18 cellular contexts compared by ENCODE assay signal in genomic region chr5:81842795-81843377, GRCh38.
DNase-seq lines count a peak whose midpoint lies in the region; ATAC-seq, FAIRE-seq and TF ChIP-seq lines count a peak whose summit lies in the region.
"Had no signal": no experiment of that assay in that cellular context is flagged by ENCODE, and none has a peak within 500 bp of the region (broad histone marks: within the 10 kb centered on the region; RNA-seq: fewer than 3 reads in every experiment).

No MANE protein-coding gene starts in this region.

- H3K9ac ChIP-seq in GM23248 (no peak overlapping the region), mesendoderm (ENCODE audit: low read length) (no peak overlapping the region), HepG2 (ENCODE audit: insufficient read depth, low read depth, low read length) (no peak overlapping the region)

- no peak overlapping the region for H2BK5ac ChIP-seq in mesendoderm (ENCODE audit: low read length)

- H3K36me3 ChIP-seq in GM23248 (ENCODE audit: low read depth) (no peaks in the 10 kb centered on the region), mesendoderm (ENCODE audit: control insufficient read depth, insufficient read depth, low read length) (no peaks in the 10 kb centered on the region), HepG2 (replicated peaks in 1 of 2; ENCODE audit: control insufficient read depth in 1 of 2, insufficient read depth in 2 of 2, low read length in 2 of 2) (no peaks in the 10 kb centered on the region)
- H3K36me3 ChIP-seq: heart left ventricle, ovary had no signal

- H3K4me2 ChIP-seq in A549 (no peak overlapping the region), GM23248 (ENCODE audit: unreplicated experiment) (no peak overlapping the region), mesendoderm (ENCODE audit: low read length) (no peak overlapping the region), HepG2 (ENCODE audit: low read depth, low read length) (no peak overlapping the region)

- H3K23ac ChIP-seq in mesendoderm (ENCODE audit: low read length): no peak overlapping the region

- intact Hi-C loops in HepG2 (cut with micrococcal nuclease; ENCODE audit: unreplicated experiment): no loop called here

- DNase-seq in A549 (ENCODE audit: low read depth in 1 of 2, low spot score in 1 of 2) (no peak), GM23248 (no peak), mesendoderm (peak; percentile 15), COR-L47 (lab: John Stamatoyannopoulos, UW) (no peak), NCI-H1105 (lab: John Stamatoyannopoulos, UW) (no peak), NCI-H524 treated with DMSO at 0.1 percent for 48 hours (lab: John Stamatoyannopoulos, UW) (no peak), HepG2 (ENCODE audit: low spot score) (no peak)
- DNase-seq: activated CD4-positive, alpha-beta memory T cell treated with anti-CD3 and anti-CD28 coated beads, Interleukin-2, amount 10 ng/mL, durations not matched to agents 7 days and 5 days; activated T-cell treated with anti-CD3 and anti-CD28 coated beads, Interleukin-2, amount 50 U/mL, for 48 hours; DND-41; heart left ventricle; islet precursor cell; KG1; NCI-H345; OCI-M1; ovary had no signal

- H3K79me2 ChIP-seq in GM23248 (ENCODE audit: insufficient read depth): no peaks in the 10 kb centered on the region
- H3K79me2 ChIP-seq in mesendoderm (ENCODE audit: control insufficient read depth, insufficient read depth, low read length): no peaks in the 10 kb centered on the region
- H3K79me2 ChIP-seq in HepG2 (ENCODE audit: insufficient read depth, low read length): no peaks in the 10 kb centered on the region

- H3K9me3 ChIP-seq in A549: no peaks in the 10 kb centered on the region
- no peaks in the 10 kb centered on the region for H3K9me3 ChIP-seq in GM23248 (ENCODE audit: low read depth)
- no peaks in the 10 kb centered on the region for H3K9me3 ChIP-seq in HepG2 (ENCODE audit: low read length)
- H3K9me3 ChIP-seq: heart left ventricle, ovary had no signal

- H3K4ac ChIP-seq in mesendoderm (ENCODE audit: low read depth, low read length): no peak overlapping the region

- no peak for TF ChIP-seq CTCF in A549 (IDR thresholded peaks at IDR 0.05)
- TF ChIP-seq CTCF in HepG2 (CRISPR knock-in tag; IDR thresholded peaks at IDR 0.05): no peak

- H3K79me1 ChIP-seq in mesendoderm (ENCODE audit: low read length): no peaks in the 10 kb centered on the region

- H3K27ac ChIP-seq in A549: no peak overlapping the region
- H3K27ac ChIP-seq in GM23248: no peak overlapping the region
- no peak overlapping the region for H3K27ac ChIP-seq in mesendoderm (ENCODE audit: low read depth, low read length)
- no peak overlapping the region for H3K27ac ChIP-seq in HepG2 (ENCODE audit: extremely low read length, insufficient read depth, low read length)
- H3K27ac ChIP-seq: heart left ventricle, ovary, skin epidermis had no signal

- H4K5ac ChIP-seq in mesendoderm (ENCODE audit: low read length): no peak overlapping the region

- no peak overlapping the region for H3K56ac ChIP-seq in mesendoderm (ENCODE audit: low read length)

- H4K8ac ChIP-seq in mesendoderm (ENCODE audit: low read depth, low read length): no peak overlapping the region

- ATAC-seq in A549 (no peak), SK-N-SH treated with all-trans-retinoic acid at 6 μM for 48 hours (no peak), HepG2 (no peak)

- H2AFZ ChIP-seq in GM23248: 0 out of 2 replicates have a peak overlapping the region, but pooled peaks have one; percentile 51
- H2AFZ ChIP-seq in HepG2 (ENCODE audit: low read length): no peak overlapping the region

- H3K4me1 ChIP-seq in A549: 0 out of 3 replicates have a peak, but pooled peaks cover 8% of the 10 kb centered on the region
- H3K4me1 ChIP-seq in GM23248 (ENCODE audit: insufficient read depth): no peaks in the 10 kb centered on the region
- no peaks in the 10 kb centered on the region for H3K4me1 ChIP-seq in mesendoderm (ENCODE audit: control insufficient read depth, low read depth, low read length)
- no peaks in the 10 kb centered on the region for H3K4me1 ChIP-seq in HepG2 (ENCODE audit: insufficient read depth, low read length)

- H3F3A ChIP-seq in GM23248 (ENCODE audit: insufficient read depth): no peaks in the 10 kb centered on the region

- TF ChIP-seq RAD21 in A549 (conservative IDR thresholded peaks at IDR 0.05 in 1 of 2, IDR thresholded peaks at IDR 0.05 in 1 of 2) (no peak), HepG2 (CRISPR knock-in tag; IDR thresholded peaks at IDR 0.05) (no peak)

- no peak overlapping the region for H2BK15ac ChIP-seq in mesendoderm (replicated peaks; ENCODE audit: low read depth)

- no peak overlapping the region for H2AK5ac ChIP-seq in mesendoderm (ENCODE audit: low read length)

- POLR2A ChIA-PET in A549 (lab: Yijun Ruan, JAX) (no interaction called here), HepG2 (lab: Yijun Ruan, JAX) (no interaction called here)

- 57% methylated on average over 6 of the region's 6 CpGs for WGBS in A549 (ENCODE audit: missing lambda C conversion rate)
- 76 to 79% methylated on average over 6 of the region's 6 CpGs for WGBS in GM23248 (ENCODE audit: low coverage in 1 of 2, low lambda C conversion rate in 2 of 2, missing lambda C conversion rate in 2 of 2), 2 experiments
- WGBS in mesendoderm (ENCODE audit: extremely low coverage, insufficient coverage, low lambda C conversion rate): no CpG with 5 or more reads among the region's 6 CpGs
- 5% methylated on average over 6 of the region's 6 CpGs for WGBS in HepG2 (ENCODE audit: low lambda C conversion rate)

- H3K27me3 ChIP-seq in GM23248 (replicated peaks; ENCODE audit: insufficient read depth) (no peaks in the 10 kb centered on the region), mesendoderm (ENCODE audit: insufficient read depth, low read length, poor library complexity) (no peaks in the 10 kb centered on the region), HepG2 (ENCODE audit: control insufficient read depth in 1 of 2, insufficient read depth in 2 of 2, low read length in 2 of 2) (no peaks in the 10 kb centered on the region)
- H3K27me3 ChIP-seq: heart left ventricle, ovary had no signal

- no TSS peak for BruUV-seq in HepG2 (replicated peaks; lab: Mats Ljungman, UMichigan)

- no peak for TF ChIP-seq EP300 in A549 (IDR thresholded peaks at IDR 0.05)
- TF ChIP-seq EP300 in HepG2 (IDR thresholded peaks at IDR 0.05; ENCODE audit: low read depth in 2 of 2, low read length in 2 of 2): no peak
- TF ChIP-seq EP300 in HepG2 (CRISPR knock-in tag; IDR thresholded peaks at IDR 0.05; ENCODE audit: borderline replicate concordance): no peak

- TF ChIP-seq POLR2A in A549 (IDR thresholded peaks at IDR 0.05; ENCODE audit: low read length) (no peak), HepG2 (IDR thresholded peaks at IDR 0.05; ENCODE audit: insufficient read depth in 1 of 2, low read depth in 2 of 2, low read length in 2 of 2) (no peak)

- H4K20me1 ChIP-seq in GM23248 (ENCODE audit: insufficient read depth): no peaks in the 10 kb centered on the region
- H4K20me1 ChIP-seq in HepG2 (ENCODE audit: insufficient read depth, low read length): no peaks in the 10 kb centered on the region

- CTCF ChIA-PET in A549 (lab: Yijun Ruan, JAX) (no interaction called here), HepG2 (lab: Yijun Ruan, JAX; ENCODE audit: low intra/inter-chr PET ratio, low total read pairs) (no interaction called here)

- in situ Hi-C loops in GM23248 (cut with MboI) (loop anchor here (10.0 kb wide), 1 partner anchor 338 kb away; no protein-coding TSS in a partner anchor), HepG2 (cut with HindIII; ENCODE audit: extremely low pct_ligation_motif_present, low pct_unique_long_range_greater_than_20kb) (loop anchor here (25.0 kb wide), 1 partner anchor 331 kb away; no protein-coding TSS in a partner anchor)

- FAIRE-seq in A549 (lab: Jason Lieb, UNC) (no peak), HepG2 (lab: Jason Lieb, UNC) (no peak)

- no peaks in the 10 kb centered on the region for H3K9me2 ChIP-seq in GM23248 (ENCODE audit: insufficient read depth)

- no peak overlapping the region for H2BK120ac ChIP-seq in mesendoderm (ENCODE audit: low read depth, low read length)

- H3K4me3 ChIP-seq in A549: no peak overlapping the region
- no peak overlapping the region for H3K4me3 ChIP-seq in GM23248
- no peak overlapping the region for H3K4me3 ChIP-seq in mesendoderm (ENCODE audit: low read length)
- no peak overlapping the region for H3K4me3 ChIP-seq in HepG2 (replicated peaks in 1 of 3; ENCODE audit: insufficient read depth in 1 of 3, low read depth in 2 of 3, low read length in 3 of 3)
- H3K4me3 ChIP-seq: heart left ventricle, ovary, skin epidermis had no signal

- H3K18ac ChIP-seq in mesendoderm (ENCODE audit: low read length): no peak overlapping the region

TF ChIP-seq in A549, 52 proteins besides CTCF, POLR2A, EP300 and RAD21:
- TF ChIP-seq PHF8 (IDR thresholded peaks at IDR 0.05; ENCODE audit: borderline replicate concordance, low read depth) (0 out of 2 replicates have a peak, but pooled peaks have one; percentile 11), CBX8 (IDR thresholded peaks at IDR 0.05) (no peak)

TF ChIP-seq in SK-N-SH treated with all-trans-retinoic acid at 6 μM for 48 hours, 23 proteins besides CTCF, POLR2A, EP300 and RAD21 (continues in another document):
- TF ChIP-seq BACH2 (CRISPR knock-in tag; IDR thresholded peaks at IDR 0.05; ENCODE audit: borderline replicate concordance) (no peak), ZNF70 (CRISPR knock-in tag; IDR thresholded peaks at IDR 0.05) (no peak), RARB (CRISPR knock-in tag; IDR thresholded peaks at IDR 0.05) (no peak)

TF ChIP-seq in HepG2, 621 proteins besides CTCF, POLR2A, EP300 and RAD21 (continues in another document):
- TF ChIP-seq ZNF724P (CRISPR knock-in tag; IDR thresholded peaks at IDR 0.05; ENCODE audit: borderline replicate concordance) (no peak), TAF15 (IDR thresholded peaks at IDR 0.05; ENCODE audit: low read depth, low read length, poor library complexity, severe bottlenecking) (no peak), ZNF660 (CRISPR knock-in tag; IDR thresholded peaks at IDR 0.05; ENCODE audit: borderline replicate concordance, low read depth) (no peak), RARA (CRISPR knock-in tag; IDR thresholded peaks at IDR 0.05) (no peak), CHD2 (IDR thresholded peaks at IDR 0.05; ENCODE audit: low read depth, low read length) (no peak), TMF1 (CRISPR knock-in tag; IDR thresholded peaks at IDR 0.05; ENCODE audit: low read depth) (no peak), MBD4 (IDR thresholded peaks at IDR 0.05; ENCODE audit: borderline replicate concordance, low read length) (no peak), KAT7 (CRISPR knock-in tag; IDR thresholded peaks at IDR 0.05; ENCODE audit: borderline replicate concordance) (no peak), KLF15 (CRISPR knock-in tag; IDR thresholded peaks at IDR 0.05; ENCODE audit: borderline replicate concordance) (no peak), ZFYVE20 (CRISPR knock-in tag; IDR thresholded peaks at IDR 0.05; ENCODE audit: borderline replicate concordance, low read depth) (no peak), ZNF766 (CRISPR knock-in tag; IDR thresholded peaks at IDR 0.05; ENCODE audit: borderline replicate concordance) (no peak)

Comparison
In these comparisons a context has a peak if more than half of its experiments do, and no peak if none do; other contexts are left out.
1. Of the 38 proteins assayed by ChIP-seq in both HepG2 and A549: peak only in HepG2: none; only in A549: PHF8; in both: none; in neither: 37.